In genomic region chr4:140152015-140152703, GRCh38 we compare ENCODE assay signal across 8 cellular contexts. TPM values are rescaled to one million over a fixed set of nuclear protein-coding genes. Genes with fewer than 3 reads are reported as not detected.
DNase-seq lines count a peak whose midpoint lies in the region; ATAC-seq and TF ChIP-seq lines count a peak whose summit lies in the region.

No MANE protein-coding gene starts in this region.

- H3K27ac ChIP-seq in HL-60 (replicated peaks) (peak overlapping the region; percentile 96), neural cell (ENCODE audit: low read length) (peak overlapping the region; percentile 97), stomach (peak overlapping the region; percentile 97 to 100 (median 98))

- H3K4me3 ChIP-seq in HL-60 (replicated peaks; ENCODE audit: insufficient read depth, low read length) (peak overlapping the region; percentile 61), fibroblast of the aortic adventitia (ENCODE audit: low read depth, low read length) (peak overlapping the region; percentile 87), neural cell (ENCODE audit: low read length) (peak overlapping the region; percentile 92), stomach (peak overlapping the region; percentile 68 to 81 (median 74))

- no peaks in the 10 kb centered on the region for H4K20me1 ChIP-seq in neural cell (ENCODE audit: insufficient read depth)

- H3K9me2 ChIP-seq in neural cell (ENCODE audit: insufficient read depth, low read length), result no peaks in the 10 kb centered on the region

- no peaks in the 10 kb centered on the region for H3K27me3 ChIP-seq in HL-60 (ENCODE audit: insufficient read depth, poor library complexity, severe bottlenecking)
- no peaks in the 10 kb centered on the region for H3K27me3 ChIP-seq in neural cell (ENCODE audit: insufficient read depth, low read depth, low read length)
- H3K27me3 ChIP-seq in stomach, result no peaks in the 10 kb centered on the region

- H3F3A ChIP-seq in neural cell (ENCODE audit: insufficient read depth, low read length, poor library complexity, severe bottlenecking), result peaks cover 4% of the 10 kb centered on the region

- no peaks in the 10 kb centered on the region for H3K36me3 ChIP-seq in neural cell (ENCODE audit: insufficient read depth, low read length)
- H3K36me3 ChIP-seq in stomach, result no peaks in the 10 kb centered on the region

- H2AFZ ChIP-seq in neural cell (ENCODE audit: low read depth, low read length), result peak overlapping the region; percentile 17

- TF ChIP-seq RAD21 in neural cell (conservative IDR thresholded peaks at IDR 0.05), result peak; percentile 50

- H3K79me2 ChIP-seq in neural cell (replicated peaks; ENCODE audit: insufficient read depth, low read length), result peaks cover 33% of the 10 kb centered on the region

- no peak for ATAC-seq in GM19467 (IDR thresholded peaks at IDR 0.05; ENCODE audit: unreplicated experiment)

- peak overlapping the region; percentile 95 for H3K9ac ChIP-seq in neural cell (ENCODE audit: low read length)

- peak overlapping the region; percentile 86 for H3K4me3 Mint-ChIP-seq in activated T-helper 1 cell treated with anti-CD3 and anti-CD28 coated beads, Interleukin-12 subunit alpha, Interleukin-12 subunit beta, Interleukin-2, Interleukin-4 antibody, amounts not matched to agents 30 ng/mL and 10 ng/mL and 1 ng/mL, durations not matched to agents 14 hours and 24 hours and 36 hours

- 0 to 1% (median 0%) methylated on average over 39 to 50 of the region's 50 CpGs for WGBS in stomach, 5 donors

- no peak for TF ChIP-seq POLR2A in stomach (IDR thresholded peaks at IDR 0.05)

- peaks cover 0 to 44% (median 23%) of the 10 kb centered on the region in 4 donors for H3K4me1 ChIP-seq in stomach

- H3K9me3 ChIP-seq in neural cell (ENCODE audit: low read length) (no peaks in the 10 kb centered on the region), stomach (no peaks in the 10 kb centered on the region)

- DNase-seq in AG08396 (ENCODE audit: low spot score) (peak; percentile 76), HL-60 (ENCODE audit: low read depth in 1 of 2, low spot score in 1 of 2) (peak; percentile 41 to 83), OCI-M1 (lab: John Stamatoyannopoulos, UW) (peak; percentile 83), fibroblast of the aortic adventitia (ENCODE audit: low read depth) (no peak), stomach (peak; percentile 79)
- DNase-seq in activated T-helper 1 cell treated with anti-CD3 and anti-CD28 coated beads, Interleukin-12 subunit alpha, Interleukin-12 subunit beta, Interleukin-2, Interleukin-4 antibody, amounts not matched to agents 30 ng/mL and 10 ng/mL and 1 ng/mL, durations not matched to agents 14 hours and 24 hours and 36 hours (ENCODE audit: low spot score), result peak; percentile 55

- peak overlapping the region; percentile 26 for H3K4me2 ChIP-seq in neural cell (ENCODE audit: low read length)

- H3K27ac Mint-ChIP-seq in activated T-helper 1 cell treated with anti-CD3 and anti-CD28 coated beads, Interleukin-12 subunit alpha, Interleukin-12 subunit beta, Interleukin-2, Interleukin-4 antibody, amounts not matched to agents 30 ng/mL and 10 ng/mL and 1 ng/mL, durations not matched to agents 14 hours and 24 hours and 36 hours, result peak overlapping the region; percentile 87

- no peak for TF ChIP-seq EP300 in neural cell (conservative IDR thresholded peaks at IDR 0.05; ENCODE audit: poor library complexity, severe bottlenecking)
- no peak for TF ChIP-seq EP300 in stomach (IDR thresholded peaks at IDR 0.05)

- H3K36me3 Mint-ChIP-seq in activated T-helper 1 cell treated with anti-CD3 and anti-CD28 coated beads, Interleukin-12 subunit alpha, Interleukin-12 subunit beta, Interleukin-2, Interleukin-4 antibody, amounts not matched to agents 30 ng/mL and 10 ng/mL and 1 ng/mL, durations not matched to agents 14 hours and 24 hours and 36 hours (ENCODE audit: low read depth), result peaks cover 3% of the 10 kb centered on the region

- H3K9me3 Mint-ChIP-seq in activated T-helper 1 cell treated with anti-CD3 and anti-CD28 coated beads, Interleukin-12 subunit alpha, Interleukin-12 subunit beta, Interleukin-2, Interleukin-4 antibody, amounts not matched to agents 30 ng/mL and 10 ng/mL and 1 ng/mL, durations not matched to agents 14 hours and 24 hours and 36 hours, result no peaks in the 10 kb centered on the region

- H3K4me1 Mint-ChIP-seq in activated T-helper 1 cell treated with anti-CD3 and anti-CD28 coated beads, Interleukin-12 subunit alpha, Interleukin-12 subunit beta, Interleukin-2, Interleukin-4 antibody, amounts not matched to agents 30 ng/mL and 10 ng/mL and 1 ng/mL, durations not matched to agents 14 hours and 24 hours and 36 hours (ENCODE audit: low read depth), result peaks cover 53% of the 10 kb centered on the region

- peaks cover 70% of the 10 kb centered on the region for H3K27me3 Mint-ChIP-seq in activated T-helper 1 cell treated with anti-CD3 and anti-CD28 coated beads, Interleukin-12 subunit alpha, Interleukin-12 subunit beta, Interleukin-2, Interleukin-4 antibody, amounts not matched to agents 30 ng/mL and 10 ng/mL and 1 ng/mL, durations not matched to agents 14 hours and 24 hours and 36 hours (ENCODE audit: insufficient read depth)

- intact Hi-C loops in activated T-helper 1 cell treated with anti-CD3 and anti-CD28 coated beads, Interleukin-12 subunit alpha, Interleukin-12 subunit beta, Interleukin-2, Interleukin-4 antibody, amounts not matched to agents 30 ng/mL and 10 ng/mL and 1 ng/mL, durations not matched to agents 14 hours and 24 hours and 36 hours (cut with micrococcal nuclease), result loop anchor here (1.0 to 10.0 kb wide), 9 partner anchors 139 to 1067 kb away; partner anchors contain the start of genes ELF2, ELMOD2, SCOC and SETD7
- intact Hi-C loops in stomach (cut with DNase I; ENCODE audit: low total_unique reads), result loop anchor here (5.0 kb wide), 1 partner anchor 100 kb away; no protein-coding TSS in a partner anchor

- no peak for TF ChIP-seq CTCF in HL-60 (IDR thresholded peaks at IDR 0.05; ENCODE audit: insufficient read depth, low read length)
- no peak for TF ChIP-seq CTCF in fibroblast of the aortic adventitia (IDR thresholded peaks at IDR 0.05; ENCODE audit: insufficient read depth, low read length)
- peak; percentile 54 for TF ChIP-seq CTCF in neural cell (IDR thresholded peaks at IDR 0.05; ENCODE audit: poor library complexity, severe bottlenecking)
- TF ChIP-seq CTCF in stomach (IDR thresholded peaks at IDR 0.05), result peak in 3 of 7 experiments; percentile 11 to 38 (median 30)

TF ChIP-seq in neural cell, 6 proteins besides CTCF, POLR2A, EP300 and RAD21:
- TF ChIP-seq POLR2AphosphoS5 (IDR thresholded peaks at IDR 0.05) (no peak), SMC3 (conservative IDR thresholded peaks at IDR 0.05; ENCODE audit: poor library complexity) (peak; percentile 52)
TF ChIP-seq in neural cell: peak in this region for 1.

RNA-seq across cellular contexts. Expression of gene MAML3, which starts 1.8 kb away (rescaled TPM):
- total RNA-seq in activated T-helper 1 cell treated with anti-CD3 and anti-CD28 coated beads, Interleukin-12 subunit alpha, Interleukin-12 subunit beta, Interleukin-2, Interleukin-4 antibody, amounts not matched to agents 30 ng/mL and 10 ng/mL and 1 ng/mL, durations not matched to agents 14 hours and 24 hours and 36 hours, result 0.32 and 0.47 TPM in 2 replicates
- total RNA-seq in fibroblast of the aortic adventitia (ENCODE audit: low replicate concordance) (3.1 and 4.6 TPM in 2 replicates), stomach (10 to 100 TPM in 4 of 5 donors, 1 to 10 TPM in 1; 6.6 to 20.3 (median 13.4) TPM)
- polyA plus RNA-seq in neural cell (10.2 and 10.4 TPM in 2 replicates), stomach (1 to 10 TPM; 1.7 to 2.4 (median 2.2) TPM)
- polyA minus RNA-seq in neural cell, result 40.7 and 43.3 TPM in 2 replicates
